ENCODE assay signal across 8 cellular contexts in genomic region chr2:34012728-34013302, GRCh38.
DNase-seq lines count a peak whose midpoint lies in the region; ATAC-seq and TF ChIP-seq lines count a peak whose summit lies in the region.

No MANE protein-coding gene starts in this region.

- no peaks in the 10 kb centered on the region for H3K9me3 ChIP-seq in ovary
- H3K9me3 ChIP-seq in naive thymus-derived CD4-positive, alpha-beta T cell (ENCODE audit: control insufficient read depth in 2 of 3, low read length in 3 of 3) = no peaks in the 10 kb centered on the region

- peak; percentile 84 for ATAC-seq in GM21390 (IDR thresholded peaks at IDR 0.05; ENCODE audit: unreplicated experiment)
- peak; percentile 79 for ATAC-seq in foreskin keratinocyte
- ATAC-seq in naive thymus-derived CD4-positive, alpha-beta T cell = no peak

- peaks cover 0 to 11% (median 6%) of the 10 kb centered on the region in 5 donors for H3K27me3 Mint-ChIP-seq in naive thymus-derived CD4-positive, alpha-beta T cell

- H3K27me3 ChIP-seq in foreskin keratinocyte = no peaks in the 10 kb centered on the region
- no peaks in the 10 kb centered on the region for H3K27me3 ChIP-seq in ovary
- no peaks in the 10 kb centered on the region for H3K27me3 ChIP-seq in naive thymus-derived CD4-positive, alpha-beta T cell (ENCODE audit: control insufficient read depth in 2 of 2, insufficient read depth in 2 of 2, low read length in 2 of 2)

- H3K4me1 ChIP-seq in foreskin keratinocyte (no peaks in the 10 kb centered on the region), ovary (ENCODE audit: insufficient read depth) (no peaks in the 10 kb centered on the region)
- no peaks in the 10 kb centered on the region for H3K4me1 ChIP-seq in naive thymus-derived CD4-positive, alpha-beta T cell (ENCODE audit: control insufficient read depth in 2 of 2, insufficient read depth in 2 of 2, low read length in 2 of 2)

- no peak overlapping the region for H3K4me3 Mint-ChIP-seq in naive thymus-derived CD4-positive, alpha-beta T cell

- H3K9me3 Mint-ChIP-seq in naive thymus-derived CD4-positive, alpha-beta T cell = peaks cover 0 to 5% (median 0%) of the 10 kb centered on the region in 11 donors

- H3K36me3 Mint-ChIP-seq in naive thymus-derived CD4-positive, alpha-beta T cell = no peaks in the 10 kb centered on the region

- H3K36me3 ChIP-seq in ovary = no peaks in the 10 kb centered on the region
- no peaks in the 10 kb centered on the region for H3K36me3 ChIP-seq in naive thymus-derived CD4-positive, alpha-beta T cell (ENCODE audit: control insufficient read depth in 2 of 3, insufficient read depth in 3 of 3, low read length in 3 of 3)

- DNase-seq in G401 (ENCODE audit: low spot score) (peak; percentile 44), KBM-7 (peak; percentile 50), SW480 (ENCODE audit: low spot score) (peak; percentile 59), foreskin keratinocyte (peak; percentile 10 to 25), ovary (peak in 3 of 5 donors; percentile 28 to 36 (median 31)), NCI-H1092 (lab: John Stamatoyannopoulos, UW) (no peak)
- no peak for DNase-seq in naive thymus-derived CD4-positive, alpha-beta T cell

- H3K4me1 Mint-ChIP-seq in naive thymus-derived CD4-positive, alpha-beta T cell = no peaks in the 10 kb centered on the region

- H3K27ac Mint-ChIP-seq in naive thymus-derived CD4-positive, alpha-beta T cell = no peak overlapping the region

- POLR2A ChIA-PET in naive thymus-derived CD4-positive, alpha-beta T cell (lab: Charles Lee) = no interaction called here

- intact Hi-C loops in ovary (cut with DNase I) = no loop called here
- intact Hi-C loops in naive thymus-derived CD4-positive, alpha-beta T cell (cut with micrococcal nuclease) = no loop called here

- TF ChIP-seq POLR2A in ovary (IDR thresholded peaks at IDR 0.05) = no peak

- CTCF ChIA-PET in naive thymus-derived CD4-positive, alpha-beta T cell (lab: Charles Lee) = no interaction called here

- H3K27ac ChIP-seq in foreskin keratinocyte (no peak overlapping the region), ovary (no peak overlapping the region)
- no peak overlapping the region for H3K27ac ChIP-seq in naive thymus-derived CD4-positive, alpha-beta T cell (ENCODE audit: low read depth, low read length)

- WGBS in ovary, 3 donors = 9 to 27% (median 14%) methylated on average over 6 of the region's 6 CpGs

- in situ Hi-C loops in G401 (cut with HindIII; ENCODE audit: low sequenced_read_pairs) = no loop called here
- in situ Hi-C loops in KBM-7 (cut with MboI; ENCODE audit: low pct_unique_long_range_greater_than_20kb, low sequenced_read_pairs) = no loop called here

- no peak overlapping the region for H3K4me3 ChIP-seq in ovary
- no peak overlapping the region for H3K4me3 ChIP-seq in naive thymus-derived CD4-positive, alpha-beta T cell (ENCODE audit: low read length)

- TF ChIP-seq CTCF in foreskin keratinocyte (conservative IDR thresholded peaks at IDR 0.05) = peak; percentile 66
- TF ChIP-seq CTCF in ovary (IDR thresholded peaks at IDR 0.05) = no peak

- TF ChIP-seq EP300 in ovary (IDR thresholded peaks at IDR 0.05) = no peak

Comparison
In these comparisons a context has a peak if more than half of its experiments do, and no peak if none do; other contexts are left out.
1. DNase-seq: peak in G401 (single experiment), KBM-7 (single experiment), SW480 (single experiment), foreskin keratinocyte (2 of 2) and ovary (3 of 5); none in naive thymus-derived CD4-positive, alpha-beta T cell (0 of 9) and NCI-H1092 (single experiment).